In the genomic region with DNA sequence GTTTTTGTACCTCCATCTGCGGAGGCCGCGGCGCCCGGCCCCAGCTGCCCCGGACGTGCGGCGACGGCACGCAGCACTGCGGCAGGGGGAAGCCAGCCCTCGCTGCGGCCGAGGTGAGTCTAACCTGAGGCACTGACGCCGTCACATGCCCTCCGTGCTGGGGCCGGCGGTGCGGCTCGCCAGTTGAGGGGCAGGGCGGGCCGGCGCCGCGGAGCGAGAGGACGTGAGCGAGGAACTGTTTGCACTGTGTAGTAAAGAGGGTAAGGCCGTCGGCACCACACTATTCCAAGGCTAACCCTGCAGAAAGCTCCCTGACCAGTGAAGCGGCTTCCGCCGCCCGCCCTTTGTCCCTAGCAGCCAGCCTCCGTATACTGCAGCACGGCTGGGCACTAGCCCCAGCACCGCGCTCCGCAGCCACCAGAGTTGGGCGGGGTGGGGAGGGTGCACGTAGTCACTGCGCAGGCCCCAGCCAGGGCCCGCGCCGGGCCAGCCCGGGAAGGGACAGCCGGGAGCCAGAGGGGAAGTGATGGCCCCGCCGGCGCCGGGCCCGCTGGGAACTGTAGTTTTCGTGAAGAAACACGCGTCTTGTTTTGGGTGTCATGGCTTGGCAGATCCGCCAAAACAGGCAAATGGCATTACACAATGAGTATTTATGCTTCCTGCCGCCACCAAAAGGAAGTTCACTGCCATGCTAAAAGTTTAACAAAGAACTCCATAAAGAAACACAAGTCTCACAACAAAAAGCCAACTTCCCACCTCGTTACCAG, we compare ENCODE assay signal across 8 cellular contexts. TPM values are rescaled to one million over a fixed set of nuclear protein-coding genes. Genes with fewer than 3 reads are reported as not detected.
DNase-seq lines count a peak whose midpoint lies in the region; ATAC-seq and TF ChIP-seq lines count a peak whose summit lies in the region.

No MANE protein-coding gene starts in this region.

- POLR2A ChIA-PET in WTC11 (lab: Charles Lee): interaction anchor here (1.0 to 1.4 kb wide), 4 partner anchors 12 to 149 kb away, joined by 3 to 7 read pairs (median 4); no protein-coding TSS in a partner anchor

- peak overlapping the region; percentile 69 to 74 for H3K4me3 ChIP-seq in cardiac fibroblast (replicated peaks in 1 of 2; ENCODE audit: low read depth in 2 of 2, low read length in 2 of 2)

- peaks cover 16% of the 10 kb centered on the region for H3K36me3 Mint-ChIP-seq in WTC11

- H3K4me3 Mint-ChIP-seq in WTC11: peak overlapping the region; percentile 70

- peak; percentile 99 for DNase-seq in AG08395 (ENCODE audit: low spot score)
- peak; percentile 88 for DNase-seq in NCI-H2227 treated with DMSO at 0.1 percent for 48 hours (lab: John Stamatoyannopoulos, UW)
- DNase-seq in WTC11 (ENCODE audit: low spot score): peak; percentile 89
- DNase-seq in cardiac fibroblast (ENCODE audit: low read depth in 2 of 2): peak; percentile 97 to 98
- DNase-seq in inferior parietal cortex (ENCODE audit: extremely low spot score): peak; percentile 98
- DNase-seq in smooth muscle cell of the brain vasculature (ENCODE audit: low read depth, low spot score): peak; percentile 78

- 0 out of 2 replicates have a peak, but pooled peaks cover 2% of the 10 kb centered on the region for H3K27me3 Mint-ChIP-seq in WTC11 (ENCODE audit: low read depth)

- ATAC-seq in GM18909 (IDR thresholded peaks at IDR 0.05; ENCODE audit: poor library complexity, unreplicated experiment) (peak; percentile 62), HG03159 (IDR thresholded peaks at IDR 0.05; ENCODE audit: unreplicated experiment) (peak; percentile 45), WTC11 (peak; percentile 93)

- TF ChIP-seq CTCF in WTC11 (IDR thresholded peaks at IDR 0.05): 0 out of 2 replicates have a peak, but pooled peaks have one; percentile 38
- peak; percentile 15 for TF ChIP-seq CTCF in cardiac fibroblast (IDR thresholded peaks at IDR 0.05; ENCODE audit: low read depth, low read length)

- H3K27ac Mint-ChIP-seq in WTC11: peak overlapping the region; percentile 71

- H3K9me3 Mint-ChIP-seq in WTC11: peaks cover 10% of the 10 kb centered on the region

- CTCF ChIA-PET in WTC11 (lab: Charles Lee): interaction anchor here (0.6 to 1.5 kb wide), 13 partner anchors 8 to 245 kb away, joined by 3 to 19 read pairs (median 4); no protein-coding TSS in a partner anchor

- peaks cover 29% of the 10 kb centered on the region for H3K4me1 Mint-ChIP-seq in WTC11

TF ChIP-seq in WTC11, 78 proteins besides CTCF, POLR2A, EP300 and RAD21:
- TF ChIP-seq OVOL2 (CRISPR knock-in tag; IDR thresholded peaks at IDR 0.05; ENCODE audit: borderline replicate concordance): 0 out of 2 replicates have a peak, but pooled peaks have one; percentile 20
- TF ChIP-seq ESRRA (CRISPR knock-in tag; IDR thresholded peaks at IDR 0.05; ENCODE audit: borderline replicate concordance): 0 out of 2 replicates have a peak, but pooled peaks have one; percentile 7
- TF ChIP-seq FOXP1 (CRISPR knock-in tag; IDR thresholded peaks at IDR 0.05; ENCODE audit: borderline replicate concordance): peak; percentile 52; the same call in 1 of the 2 replicates
- TF ChIP-seq, protein P1, sequence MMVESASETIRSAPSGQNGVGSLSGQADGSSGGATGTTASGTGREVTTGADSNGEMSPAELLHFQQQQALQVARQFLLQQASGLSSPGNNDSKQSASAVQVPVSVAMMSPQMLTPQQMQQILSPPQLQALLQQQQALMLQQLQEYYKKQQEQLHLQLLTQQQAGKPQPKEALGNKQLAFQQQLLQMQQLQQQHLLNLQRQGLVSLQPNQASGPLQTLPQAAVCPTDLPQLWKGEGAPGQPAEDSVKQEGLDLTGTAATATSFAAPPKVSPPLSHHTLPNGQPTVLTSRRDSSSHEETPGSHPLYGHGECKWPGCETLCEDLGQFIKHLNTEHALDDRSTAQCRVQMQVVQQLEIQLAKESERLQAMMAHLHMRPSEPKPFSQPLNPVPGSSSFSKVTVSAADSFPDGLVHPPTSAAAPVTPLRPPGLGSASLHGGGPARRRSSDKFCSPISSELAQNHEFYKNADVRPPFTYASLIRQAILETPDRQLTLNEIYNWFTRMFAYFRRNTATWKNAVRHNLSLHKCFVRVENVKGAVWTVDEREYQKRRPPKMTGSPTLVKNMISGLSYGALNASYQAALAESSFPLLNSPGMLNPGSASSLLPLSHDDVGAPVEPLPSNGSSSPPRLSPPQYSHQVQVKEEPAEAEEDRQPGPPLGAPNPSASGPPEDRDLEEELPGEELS (CRISPR knock-in tag; IDR thresholded peaks at IDR 0.05): peak; percentile 19; the same call in 1 of the 2 replicates
- TF ChIP-seq GABPB1 (CRISPR knock-in tag; IDR thresholded peaks at IDR 0.05): peak; percentile 63
- 0 out of 2 replicates have a peak, but pooled peaks have one; percentile 11 for TF ChIP-seq TEAD1 (CRISPR knock-in tag; IDR thresholded peaks at IDR 0.05)
- TF ChIP-seq, protein P2, sequence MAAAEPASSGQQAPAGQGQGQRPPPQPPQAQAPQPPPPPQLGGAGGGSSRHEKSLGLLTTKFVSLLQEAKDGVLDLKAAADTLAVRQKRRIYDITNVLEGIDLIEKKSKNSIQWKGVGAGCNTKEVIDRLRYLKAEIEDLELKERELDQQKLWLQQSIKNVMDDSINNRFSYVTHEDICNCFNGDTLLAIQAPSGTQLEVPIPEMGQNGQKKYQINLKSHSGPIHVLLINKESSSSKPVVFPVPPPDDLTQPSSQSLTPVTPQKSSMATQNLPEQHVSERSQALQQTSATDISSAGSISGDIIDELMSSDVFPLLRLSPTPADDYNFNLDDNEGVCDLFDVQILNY (CRISPR knock-in tag; IDR thresholded peaks at IDR 0.05): peak; percentile 48; the same call in 1 of the 2 replicates
- peak; percentile 57 for TF ChIP-seq SP1 (CRISPR knock-in tag; conservative IDR thresholded peaks at IDR 0.05)
- TF ChIP-seq, protein P3, sequence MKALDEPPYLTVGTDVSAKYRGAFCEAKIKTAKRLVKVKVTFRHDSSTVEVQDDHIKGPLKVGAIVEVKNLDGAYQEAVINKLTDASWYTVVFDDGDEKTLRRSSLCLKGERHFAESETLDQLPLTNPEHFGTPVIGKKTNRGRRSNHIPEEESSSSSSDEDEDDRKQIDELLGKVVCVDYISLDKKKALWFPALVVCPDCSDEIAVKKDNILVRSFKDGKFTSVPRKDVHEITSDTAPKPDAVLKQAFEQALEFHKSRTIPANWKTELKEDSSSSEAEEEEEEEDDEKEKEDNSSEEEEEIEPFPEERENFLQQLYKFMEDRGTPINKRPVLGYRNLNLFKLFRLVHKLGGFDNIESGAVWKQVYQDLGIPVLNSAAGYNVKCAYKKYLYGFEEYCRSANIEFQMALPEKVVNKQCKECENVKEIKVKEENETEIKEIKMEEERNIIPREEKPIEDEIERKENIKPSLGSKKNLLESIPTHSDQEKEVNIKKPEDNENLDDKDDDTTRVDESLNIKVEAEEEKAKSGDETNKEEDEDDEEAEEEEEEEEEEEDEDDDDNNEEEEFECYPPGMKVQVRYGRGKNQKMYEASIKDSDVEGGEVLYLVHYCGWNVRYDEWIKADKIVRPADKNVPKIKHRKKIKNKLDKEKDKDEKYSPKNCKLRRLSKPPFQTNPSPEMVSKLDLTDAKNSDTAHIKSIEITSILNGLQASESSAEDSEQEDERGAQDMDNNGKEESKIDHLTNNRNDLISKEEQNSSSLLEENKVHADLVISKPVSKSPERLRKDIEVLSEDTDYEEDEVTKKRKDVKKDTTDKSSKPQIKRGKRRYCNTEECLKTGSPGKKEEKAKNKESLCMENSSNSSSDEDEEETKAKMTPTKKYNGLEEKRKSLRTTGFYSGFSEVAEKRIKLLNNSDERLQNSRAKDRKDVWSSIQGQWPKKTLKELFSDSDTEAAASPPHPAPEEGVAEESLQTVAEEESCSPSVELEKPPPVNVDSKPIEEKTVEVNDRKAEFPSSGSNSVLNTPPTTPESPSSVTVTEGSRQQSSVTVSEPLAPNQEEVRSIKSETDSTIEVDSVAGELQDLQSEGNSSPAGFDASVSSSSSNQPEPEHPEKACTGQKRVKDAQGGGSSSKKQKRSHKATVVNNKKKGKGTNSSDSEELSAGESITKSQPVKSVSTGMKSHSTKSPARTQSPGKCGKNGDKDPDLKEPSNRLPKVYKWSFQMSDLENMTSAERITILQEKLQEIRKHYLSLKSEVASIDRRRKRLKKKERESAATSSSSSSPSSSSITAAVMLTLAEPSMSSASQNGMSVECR (CRISPR knock-in tag; IDR thresholded peaks at IDR 0.05; ENCODE audit: borderline replicate concordance): no peak; the same call in 1 of the 2 replicates
- TF ChIP-seq, protein P4, sequence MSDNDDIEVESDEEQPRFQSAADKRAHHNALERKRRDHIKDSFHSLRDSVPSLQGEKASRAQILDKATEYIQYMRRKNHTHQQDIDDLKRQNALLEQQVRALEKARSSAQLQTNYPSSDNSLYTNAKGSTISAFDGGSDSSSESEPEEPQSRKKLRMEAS (CRISPR knock-in tag; IDR thresholded peaks at IDR 0.05): peak; percentile 72
- TF ChIP-seq ETV6 (CRISPR knock-in tag; IDR thresholded peaks at IDR 0.05): 0 out of 2 replicates have a peak, but pooled peaks have one; percentile 37
- TF ChIP-seq, protein P5, sequence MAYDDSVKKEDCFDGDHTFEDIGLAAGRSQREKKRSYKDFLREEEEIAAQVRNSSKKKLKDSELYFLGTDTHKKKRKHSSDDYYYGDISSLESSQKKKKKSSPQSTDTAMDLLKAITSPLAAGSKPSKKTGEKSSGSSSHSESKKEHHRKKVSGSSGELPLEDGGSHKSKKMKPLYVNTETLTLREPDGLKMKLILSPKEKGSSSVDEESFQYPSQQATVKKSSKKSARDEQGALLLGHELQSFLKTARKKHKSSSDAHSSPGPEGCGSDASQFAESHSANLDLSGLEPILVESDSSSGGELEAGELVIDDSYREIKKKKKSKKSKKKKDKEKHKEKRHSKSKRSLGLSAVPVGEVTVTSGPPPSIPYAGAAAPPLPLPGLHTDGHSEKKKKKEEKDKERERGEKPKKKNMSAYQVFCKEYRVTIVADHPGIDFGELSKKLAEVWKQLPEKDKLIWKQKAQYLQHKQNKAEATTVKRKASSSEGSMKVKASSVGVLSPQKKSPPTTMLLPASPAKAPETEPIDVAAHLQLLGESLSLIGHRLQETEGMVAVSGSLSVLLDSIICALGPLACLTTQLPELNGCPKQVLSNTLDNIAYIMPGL (CRISPR knock-in tag; IDR thresholded peaks at IDR 0.05): peak; percentile 94
- TF ChIP-seq NFATC4 (CRISPR knock-in tag; IDR thresholded peaks at IDR 0.05): no peak
- no peak for TF ChIP-seq EMX1 (CRISPR knock-in tag; IDR thresholded peaks at IDR 0.05)

RNA-seq across cellular contexts. Expression of a gene that starts 0.6 kb away (rescaled TPM):
- total RNA-seq in WTC11 (2021): 66.4 to 72.7 TPM (median 68.5 TPM) in 3 replicates

Comparison
In these comparisons a context has a peak if more than half of its experiments do, and no peak if none do; other contexts are left out.
1. Peak in every context shown above with its lines: DNase-seq, ATAC-seq and H3K4me3 ChIP-seq.